In genomic region chr20:13822459-13822858, GRCh38 we compare ENCODE assay signal across 24 cellular contexts. TPM values are rescaled to one million over a fixed set of nuclear protein-coding genes. Genes with fewer than 3 reads are reported as not detected.
DNase-seq lines count a peak whose midpoint lies in the region; ATAC-seq, FAIRE-seq and TF ChIP-seq lines count a peak whose summit lies in the region.
"Had no signal": no experiment of that assay in that cellular context is flagged by ENCODE, and none has a peak within 500 bp of the region (broad histone marks: within the 10 kb centered on the region; RNA-seq: fewer than 3 reads in every experiment).

No MANE protein-coding gene starts in this region.

- no peaks in the 10 kb centered on the region for H3K79me2 ChIP-seq in HepG2 (ENCODE audit: insufficient read depth, low read length)

- no peaks in the 10 kb centered on the region for H3K4me1 Mint-ChIP-seq in natural killer cell treated with Interleukin-12 subunit alpha and Interleukin-12 subunit beta and Interleukin-15 and Interleukin-18, amount 100 ng/mL, for 72 hours (ENCODE audit: low read depth in 2 of 2)

- no peak overlapping the region for H3K4me2 ChIP-seq in HepG2 (ENCODE audit: low read depth, low read length)

- H3K27me3 Mint-ChIP-seq in natural killer cell treated with Interleukin-12 subunit alpha and Interleukin-12 subunit beta and Interleukin-15 and Interleukin-18, amount 100 ng/mL, for 72 hours, result peaks cover 0 to 7% of the 10 kb centered on the region in 2 donors
- H3K27me3 Mint-ChIP-seq: CD4-positive, alpha-beta T cell; dendritic cell treated with granulocyte-macrophage colony-stimulating factor and Interleukin-4, amounts not matched to agents 40 ng/mL and 50 ng/mL, for 4 days had no signal

- peak; percentile 33 for ATAC-seq in HepG2
- no peak for ATAC-seq in right lobe of liver
- ATAC-seq in GM21737 (IDR thresholded peaks at IDR 0.05; ENCODE audit: unreplicated experiment), result no peak
- ATAC-seq in GM18873 (IDR thresholded peaks at IDR 0.05; ENCODE audit: low FRiP score, unreplicated experiment), result no peak
- ATAC-seq in natural killer cell treated with Interleukin-12 subunit alpha and Interleukin-12 subunit beta and Interleukin-15 and Interleukin-18, amount 100 ng/mL, for 72 hours, result no peak
- ATAC-seq: activated T-cell treated with anti-CD3 and anti-CD28 coated beads, Interleukin-2, amount 50 U/mL, for 4 hours had no signal

- FAIRE-seq in HepG2 (lab: Jason Lieb, UNC), result no peak
- no peak for FAIRE-seq in bronchial epithelial cell (lab: Jason Lieb, UNC)
- FAIRE-seq: endometrium, RCC 7860 had no signal

- in situ Hi-C loops in HepG2 (cut with HindIII; ENCODE audit: extremely low pct_ligation_motif_present, low pct_unique_long_range_greater_than_20kb), result loop anchor here (5.0 kb wide), 1 partner anchor 235 kb away; no protein-coding TSS in a partner anchor

- H3K36me3 Mint-ChIP-seq in natural killer cell treated with Interleukin-12 subunit alpha and Interleukin-12 subunit beta and Interleukin-15 and Interleukin-18, amount 100 ng/mL, for 72 hours, result peaks cover 5% of the 10 kb centered on the region

- no peak for DNase-seq in HepG2 (ENCODE audit: low spot score)
- no peak for DNase-seq in right lobe of liver
- DNase-seq in M059J (ENCODE audit: low read depth), result peak; percentile 19
- DNase-seq in bronchial epithelial cell (ENCODE audit: low read depth), result peak; percentile 4
- no peak for DNase-seq in natural killer cell treated with Interleukin-12 subunit alpha and Interleukin-12 subunit beta and Interleukin-15 and Interleukin-18, amount 100 ng/mL, for 72 hours (ENCODE audit: low spot score)
- DNase-seq in hypothalamus (lab: John Stamatoyannopoulos, UW), result no peak
- DNase-seq: activated naive CD4-positive, alpha-beta T cell treated with Interleukin-2 at 50 U/mL for 16 hours; activated T-cell treated with anti-CD3 and anti-CD28 coated beads, Interleukin-2, amount 50 U/mL, for 4 hours; CD4-positive, alpha-beta T cell; DMS153; HCEC 1CT; lower lobe of right lung; NCI-H1105 treated with DMSO at 0.1 percent for 48 hours; NCI-H2081; NCI-H510A; stimulated activated CD4-positive, alpha-beta T cell treated with anti-CD3 and anti-CD28 coated beads, Interleukin-15, amount 100 ng/mL, for 24 hours; stomach; tibial artery had no signal

- H3K9me3 ChIP-seq in HepG2 (ENCODE audit: low read length) (no peaks in the 10 kb centered on the region), right lobe of liver (no peaks in the 10 kb centered on the region)
- H3K9me3 ChIP-seq: lower lobe of right lung, stomach, tibial artery had no signal

- BruUV-seq in HepG2 (replicated peaks; lab: Mats Ljungman, UMichigan), result no TSS peak

- H3K27ac ChIP-seq in HepG2 (ENCODE audit: extremely low read length, insufficient read depth, low read length), result no peak overlapping the region
- H3K27ac ChIP-seq in right lobe of liver, result no peak overlapping the region
- H3K27ac ChIP-seq: HL-60, lower lobe of right lung, stomach, tibial artery had no signal

- H3K27me3 ChIP-seq in HepG2 (ENCODE audit: control insufficient read depth in 1 of 2, insufficient read depth in 2 of 2, low read length in 2 of 2) (peaks cover 0 to 3% of the 10 kb centered on the region in 2 experiments; a peak in 1 of 5 replicates), right lobe of liver (no peaks in the 10 kb centered on the region), bronchial epithelial cell (ENCODE audit: control insufficient read depth, insufficient read depth, low read length) (no peaks in the 10 kb centered on the region)
- H3K27me3 ChIP-seq: stomach, tibial artery had no signal

- intact Hi-C loops in HepG2 (cut with micrococcal nuclease; ENCODE audit: unreplicated experiment), result loop anchor here (5.0 kb wide), 1 partner anchor 120 kb away; no protein-coding TSS in a partner anchor
- intact Hi-C loops in right lobe of liver (cut with DNase I), result loop anchor here in 1 of 2 donors (5.0 kb wide), 1 partner anchor 230 kb away; no protein-coding TSS in a partner anchor

- POLR2A ChIA-PET in HepG2 (lab: Yijun Ruan, JAX), result interaction anchor here (0.7 kb wide), 1 partner anchor 34 kb away, joined by 3 read pairs; no protein-coding TSS in a partner anchor

- CTCF ChIA-PET in HepG2 (lab: Yijun Ruan, JAX; ENCODE audit: low intra/inter-chr PET ratio, low total read pairs), result no interaction called here

- no peak for TF ChIP-seq POLR2A in HepG2 (IDR thresholded peaks at IDR 0.05; ENCODE audit: insufficient read depth in 1 of 2, low read depth in 2 of 2, low read length in 2 of 2)
- TF ChIP-seq POLR2A in right lobe of liver (IDR thresholded peaks at IDR 0.05), result no peak

- no peak overlapping the region for H3K27ac Mint-ChIP-seq in natural killer cell treated with Interleukin-12 subunit alpha and Interleukin-12 subunit beta and Interleukin-15 and Interleukin-18, amount 100 ng/mL, for 72 hours
- H3K27ac Mint-ChIP-seq: CD4-positive, alpha-beta T cell; dendritic cell treated with granulocyte-macrophage colony-stimulating factor and Interleukin-4, amounts not matched to agents 40 ng/mL and 50 ng/mL, for 4 days had no signal

- H3K4me3 ChIP-seq in HepG2 (replicated peaks in 1 of 3; ENCODE audit: insufficient read depth in 1 of 3, low read depth in 2 of 3, low read length in 3 of 3) (no peak overlapping the region), right lobe of liver (no peak overlapping the region), bronchial epithelial cell (ENCODE audit: low read depth, low read length) (no peak overlapping the region)
- H3K4me3 ChIP-seq: lower lobe of right lung, stomach, tibial artery had no signal

- no peak for TF ChIP-seq RAD21 in HepG2 (CRISPR knock-in tag; IDR thresholded peaks at IDR 0.05)

- H3K4me3 Mint-ChIP-seq in natural killer cell treated with Interleukin-12 subunit alpha and Interleukin-12 subunit beta and Interleukin-15 and Interleukin-18, amount 100 ng/mL, for 72 hours, result no peak overlapping the region
- H3K4me3 Mint-ChIP-seq: activated T-cell treated with anti-CD3 and anti-CD28 coated beads, Interleukin-2, amount 50 U/mL, for 4 hours; CD4-positive, alpha-beta T cell; dendritic cell treated with granulocyte-macrophage colony-stimulating factor and Interleukin-4, amounts not matched to agents 40 ng/mL and 50 ng/mL, for 4 days had no signal

- H3K36me3 ChIP-seq in HepG2 (replicated peaks in 1 of 2; ENCODE audit: control insufficient read depth in 1 of 2, insufficient read depth in 2 of 2, low read length in 2 of 2) (peaks cover 6 to 15% of the 10 kb centered on the region in 2 experiments), right lobe of liver (peaks cover 0 to 7% (median 2%) of the 10 kb centered on the region in 4 donors), bronchial epithelial cell (ENCODE audit: control insufficient read depth, insufficient read depth, low read length) (peaks cover 2% of the 10 kb centered on the region)

- WGBS in HepG2 (ENCODE audit: low lambda C conversion rate), result 72% methylated on average over 2 of the region's 2 CpGs
- WGBS in right lobe of liver (ENCODE audit: insufficient coverage, low coverage, low lambda C conversion rate, missing lambda C conversion rate), result 56% methylated on average over 2 of the region's 2 CpGs

- no peak overlapping the region for H2AFZ ChIP-seq in HepG2 (ENCODE audit: low read length)

- 0 out of 2 replicates have a peak, but pooled peaks have one; percentile 27 for TF ChIP-seq CTCF in HepG2 (CRISPR knock-in tag; IDR thresholded peaks at IDR 0.05)
- no peak for TF ChIP-seq CTCF in right lobe of liver (IDR thresholded peaks at IDR 0.05)
- no peak for TF ChIP-seq CTCF in bronchial epithelial cell (IDR thresholded peaks at IDR 0.05; ENCODE audit: insufficient read depth, low read length, severe bottlenecking)

- H4K20me1 ChIP-seq in HepG2 (ENCODE audit: insufficient read depth, low read length), result no peaks in the 10 kb centered on the region

- no peaks in the 10 kb centered on the region for H3K9me3 Mint-ChIP-seq in natural killer cell treated with Interleukin-12 subunit alpha and Interleukin-12 subunit beta and Interleukin-15 and Interleukin-18, amount 100 ng/mL, for 72 hours
- H3K9me3 Mint-ChIP-seq: activated T-cell treated with anti-CD3 and anti-CD28 coated beads, Interleukin-2, amount 50 U/mL, for 4 hours; CD4-positive, alpha-beta T cell; dendritic cell treated with granulocyte-macrophage colony-stimulating factor and Interleukin-4, amounts not matched to agents 40 ng/mL and 50 ng/mL, for 4 days had no signal

- no peak overlapping the region for H3K9ac ChIP-seq in HepG2 (ENCODE audit: insufficient read depth, low read depth, low read length)

- no peaks in the 10 kb centered on the region for H3K4me1 ChIP-seq in HepG2 (ENCODE audit: insufficient read depth, low read length)
- H3K4me1 ChIP-seq in right lobe of liver, result no peaks in the 10 kb centered on the region
- H3K4me1 ChIP-seq: tibial artery had no signal

- no peak for TF ChIP-seq EP300 in HepG2 (IDR thresholded peaks at IDR 0.05; ENCODE audit: low read depth in 2 of 2, low read length in 2 of 2)
- TF ChIP-seq EP300 in HepG2 (CRISPR knock-in tag; IDR thresholded peaks at IDR 0.05; ENCODE audit: borderline replicate concordance), result no peak

RNA-seq across cellular contexts. Expression of gene NDUFAF5, which starts 37.6 kb away (rescaled TPM):
- 66.7 and 86.0 TPM in 2 replicates for total RNA-seq in HepG2 (2016; rRNA removed; fragmentation: Illumina TruSeq; extraction: Trizol)
- total RNA-seq in HepG2 (2016; cell fraction: cytosol; rRNA removed; fragmentation: Illumina TruSeq; extraction: Trizol; ENCODE audit: low read depth), result 30.8 and 32.0 TPM in 2 replicates
- total RNA-seq in HepG2 (2016; cell fraction: insoluble cytoplasmic fraction; rRNA removed; fragmentation: Illumina TruSeq; extraction: Trizol), result 74.9 and 86.0 TPM in 2 replicates
- 50.4 and 54.3 TPM in 2 replicates for total RNA-seq in HepG2 (2016; cell fraction: membrane; rRNA removed; fragmentation: Illumina TruSeq; extraction: Trizol)
- total RNA-seq in HepG2 (2016; cell fraction: nucleus; rRNA removed; fragmentation: Illumina TruSeq; extraction: Trizol), result 91.1 and 92.0 TPM in 2 replicates
- 18.7 and 23.1 TPM in 2 replicates for polyA plus RNA-seq in HepG2 (2011; rRNA removed)
- 10.1 and 15.3 TPM in 2 replicates for polyA plus RNA-seq in HepG2 (2011; cell fraction: cytosol; rRNA removed)
- polyA plus RNA-seq in HepG2 (2011; cell fraction: nucleus; rRNA removed), result 20.9 and 31.1 TPM in 2 replicates
- 27.5 and 36.0 TPM in 2 replicates for polyA plus RNA-seq in HepG2 (2012)
- polyA plus RNA-seq in HepG2 (2016; cell fraction: cytosol; fragmentation: Illumina TruSeq; extraction: Trizol; ENCODE audit: low read depth), result 19.8 and 21.6 TPM in 2 replicates
- polyA plus RNA-seq in HepG2 (2016; cell fraction: insoluble cytoplasmic fraction; fragmentation: Illumina TruSeq; extraction: Trizol; ENCODE audit: low read depth), result 63.1 and 68.5 TPM in 2 replicates
- polyA plus RNA-seq in HepG2 (2016; cell fraction: membrane; fragmentation: Illumina TruSeq; extraction: Trizol; ENCODE audit: low read depth), result 22.7 and 26.9 TPM in 2 replicates
- polyA plus RNA-seq in HepG2 (2016; cell fraction: nucleus; fragmentation: Illumina TruSeq; extraction: Trizol; ENCODE audit: insufficient read depth, low read depth), result 87.8 and 109 TPM in 2 replicates
- polyA minus RNA-seq in HepG2 (2011; rRNA and poly(A)+ RNA removed; ENCODE audit: low replicate concordance), result 4.9 and 6.3 TPM in 2 replicates
- polyA minus RNA-seq in HepG2 (2011; cell fraction: cytosol; rRNA and poly(A)+ RNA removed), result 8.4 and 9.1 TPM in 2 replicates
- polyA minus RNA-seq in HepG2 (2011; cell fraction: nucleus; rRNA and poly(A)+ RNA removed), result 107 and 108 TPM in 2 replicates
- 10 to 100 TPM in 5 of 6 experiments, 1 to 10 TPM in 1; 9.8 to 15.9 (median 11.7) TPM for total RNA-seq in right lobe of liver
- total RNA-seq in M059J (2014; rRNA removed; shearing (Covaris generic)), result 27.6 and 43.6 TPM in 2 replicates
- total RNA-seq in bronchial epithelial cell, result 15.0 and 22.0 TPM in 2 replicates
- 10 to 100 TPM; 26.9 to 44.6 TPM for total RNA-seq in natural killer cell treated with Interleukin-12 subunit alpha and Interleukin-12 subunit beta and Interleukin-15 and Interleukin-18, amount 100 ng/mL, for 72 hours

RNA-seq across cellular contexts. Expression of gene ESF1, which starts 37.7 kb away (rescaled TPM):
- total RNA-seq in HepG2 (2016; rRNA removed; fragmentation: Illumina TruSeq; extraction: Trizol) (66.9 and 95.1 TPM in 2 replicates), right lobe of liver (1 to 10 TPM; 4.4 to 8.9 (median 6.9) TPM), bronchial epithelial cell (15.2 and 16.6 TPM in 2 replicates)
- 7.5 and 9.0 TPM in 2 replicates for total RNA-seq in HepG2 (2016; cell fraction: cytosol; rRNA removed; fragmentation: Illumina TruSeq; extraction: Trizol; ENCODE audit: low read depth)
- total RNA-seq in HepG2 (2016; cell fraction: insoluble cytoplasmic fraction; rRNA removed; fragmentation: Illumina TruSeq; extraction: Trizol), result 68.6 and 90.2 TPM in 2 replicates
- 13.8 and 18.1 TPM in 2 replicates for total RNA-seq in HepG2 (2016; cell fraction: membrane; rRNA removed; fragmentation: Illumina TruSeq; extraction: Trizol)
- 67.2 and 79.2 TPM in 2 replicates for total RNA-seq in HepG2 (2016; cell fraction: nucleus; rRNA removed; fragmentation: Illumina TruSeq; extraction: Trizol)
- 5.7 and 7.3 TPM in 2 replicates for polyA plus RNA-seq in HepG2 (2011; rRNA removed)
- polyA plus RNA-seq in HepG2 (2011; cell fraction: cytosol; rRNA removed), result 1.7 and 2.7 TPM in 2 replicates
- 2.5 and 5.8 TPM in 2 replicates for polyA plus RNA-seq in HepG2 (2011; cell fraction: nucleus; rRNA removed)
- polyA plus RNA-seq in HepG2 (2012), result 34.6 and 44.9 TPM in 2 replicates
- polyA plus RNA-seq in HepG2 (2016; cell fraction: cytosol; fragmentation: Illumina TruSeq; extraction: Trizol; ENCODE audit: low read depth), result 1.00 and 1.2 TPM in 2 replicates
- polyA plus RNA-seq in HepG2 (2016; cell fraction: insoluble cytoplasmic fraction; fragmentation: Illumina TruSeq; extraction: Trizol; ENCODE audit: low read depth), result 69.7 and 73.1 TPM in 2 replicates
- polyA plus RNA-seq in HepG2 (2016; cell fraction: membrane; fragmentation: Illumina TruSeq; extraction: Trizol; ENCODE audit: low read depth), result 3.0 and 3.7 TPM in 2 replicates
- polyA plus RNA-seq in HepG2 (2016; cell fraction: nucleus; fragmentation: Illumina TruSeq; extraction: Trizol; ENCODE audit: insufficient read depth, low read depth), result 61.2 and 66.0 TPM in 2 replicates
- polyA minus RNA-seq in HepG2 (2011; rRNA and poly(A)+ RNA removed; ENCODE audit: low replicate concordance), result 0.32 and 0.37 TPM in 2 replicates
- polyA minus RNA-seq in HepG2 (2011; cell fraction: cytosol; rRNA and poly(A)+ RNA removed), result 10.5 and 11.4 TPM in 2 replicates
- polyA minus RNA-seq in HepG2 (2011; cell fraction: nucleus; rRNA and poly(A)+ RNA removed), result 47.6 and 49.1 TPM in 2 replicates
- total RNA-seq in M059J (2014; rRNA removed; shearing (Covaris generic)), result 9.5 and 16.1 TPM in 2 replicates
- 10 to 100 TPM; 18.2 to 31.7 TPM for total RNA-seq in natural killer cell treated with Interleukin-12 subunit alpha and Interleukin-12 subunit beta and Interleukin-15 and Interleukin-18, amount 100 ng/mL, for 72 hours

Comparison
In these comparisons a context has a peak if more than half of its experiments do, and no peak if none do; other contexts are left out.
1. DNase-seq: peak in M059J (single experiment) and bronchial epithelial cell (single experiment); none in HepG2 (single experiment), right lobe of liver (0 of 3), natural killer cell treated with Interleukin-12 subunit alpha and Interleukin-12 subunit beta and Interleukin-15 and Interleukin-18, amount 100 ng/mL, for 72 hours (single experiment) and hypothalamus (0 of 51).